ENCODE assay signal across 11 cellular contexts in genomic region chr2:169073972-169074751, GRCh38. TPM values are rescaled to one million over a fixed set of nuclear protein-coding genes. Genes with fewer than 3 reads are reported as not detected.
DNase-seq lines count a peak whose midpoint lies in the region; ATAC-seq, FAIRE-seq and TF ChIP-seq lines count a peak whose summit lies in the region.
"Had no signal": no experiment of that assay in that cellular context is flagged by ENCODE, and none has a peak within 500 bp of the region (broad histone marks: within the 10 kb centered on the region; RNA-seq: fewer than 3 reads in every experiment).

No MANE protein-coding gene starts in this region.

- POLR2A ChIA-PET in activated CD4-positive, alpha-beta memory T cell treated with anti-CD3 and anti-CD28 coated beads for 36 hours (lab: Charles Lee) = interaction anchor here (0.7 kb wide), 1 partner anchor 49 kb away, joined by 3 read pairs; no protein-coding TSS in a partner anchor
- POLR2A ChIA-PET in activated CD4-positive, alpha-beta memory T cell treated with anti-CD3 and anti-CD28 coated beads, Interleukin-2, amount 10 ng/mL, durations not matched to agents 7 days and 5 days (lab: Charles Lee) = no interaction called here
- POLR2A ChIA-PET in GM12878 (lab: Charles Lee) = no interaction called here

- SMC1A ChIA-PET in GM12878 (lab: Charles Lee; ENCODE audit: uncharacterized antibody, unreplicated experiment) = interaction anchor here (0.5 kb wide), 1 partner anchor 406 kb away, joined by 3 read pairs; no protein-coding TSS in a partner anchor

- TF ChIP-seq EP300 in GM12878 (IDR thresholded peaks at IDR 0.05; ENCODE audit: borderline replicate concordance in 1 of 2, control insufficient read depth in 1 of 2, low read depth in 2 of 2, low read length in 2 of 2) = no peak

- no TSS peak for BruUV-seq in GM12878 (replicated peaks; lab: Mats Ljungman, UMichigan)

- peak overlapping the region; percentile 66 for H3K27ac Mint-ChIP-seq in activated CD4-positive, alpha-beta memory T cell treated with anti-CD3 and anti-CD28 coated beads for 36 hours
- no peak overlapping the region for H3K27ac Mint-ChIP-seq in activated CD4-positive, alpha-beta memory T cell treated with anti-CD3 and anti-CD28 coated beads, Interleukin-2, amount 10 ng/mL, durations not matched to agents 7 days and 5 days

- H3K4me1 ChIP-seq in GM12878 (ENCODE audit: control insufficient read depth, insufficient read depth, low read length) = no peaks in the 10 kb centered on the region; the same call in 1 of the 2 replicates
- H3K4me1 ChIP-seq in spleen = peaks cover 0 to 51% (median 3%) of the 10 kb centered on the region in 6 donors

- H3K27me3 ChIP-seq in GM12878 (replicated peaks in 1 of 2; ENCODE audit: control insufficient read depth in 2 of 2, insufficient read depth in 2 of 2, low read length in 1 of 2) = no peaks in the 10 kb centered on the region; a peak in 1 of 4 replicates
- H3K27me3 ChIP-seq in spleen (replicated peaks in 1 of 7) = no peaks in the 10 kb centered on the region
- H3K27me3 ChIP-seq in dorsolateral prefrontal cortex = no peaks in the 10 kb centered on the region

- peak overlapping the region; percentile 34 for H2AFZ ChIP-seq in GM12878 (ENCODE audit: control insufficient read depth, low read depth, low read length)

- H3K36me3 ChIP-seq in GM12878 (ENCODE audit: control insufficient read depth in 2 of 2, insufficient read depth in 2 of 2, low read length in 1 of 2) = no peaks in the 10 kb centered on the region
- no peaks in the 10 kb centered on the region for H3K36me3 ChIP-seq in spleen

- no peak for TF ChIP-seq RAD21 in GM12878 (IDR thresholded peaks at IDR 0.05; ENCODE audit: insufficient read depth, low read depth, low read length)

- WGBS in GM12878 (ENCODE audit: insufficient coverage, insufficient replicate concordance, low lambda C conversion rate, missing lambda C conversion rate) = 9% methylated on average over 9 of the region's 9 CpGs
- WGBS in spleen, 5 donors = 81 to 87% (median 82%) methylated on average over 9 of the region's 9 CpGs

- CTCF ChIA-PET in activated CD4-positive, alpha-beta memory T cell treated with anti-CD3 and anti-CD28 coated beads for 36 hours (lab: Charles Lee) = interaction anchor here (1.7 kb wide), 1 partner anchor 36 kb away, joined by 4 read pairs; no protein-coding TSS in a partner anchor
- CTCF ChIA-PET in activated CD4-positive, alpha-beta memory T cell treated with anti-CD3 and anti-CD28 coated beads, Interleukin-2, amount 10 ng/mL, durations not matched to agents 7 days and 5 days (lab: Charles Lee) = no interaction called here
- CTCF ChIA-PET in GM12878 (lab: Yijun Ruan, JAX) = no interaction called here

- in situ Hi-C loops in GM12878 (cut with MboI) = no loop called here

- no peaks in the 10 kb centered on the region for H3K79me2 ChIP-seq in GM12878 (ENCODE audit: control insufficient read depth, insufficient read depth, low read length)

- no peaks in the 10 kb centered on the region for H3K9me3 ChIP-seq in GM12878 (replicated peaks; ENCODE audit: control insufficient read depth, insufficient read depth, low read length)
- H3K9me3 ChIP-seq in spleen = no peaks in the 10 kb centered on the region
- H3K9me3 ChIP-seq: SK-N-SH had no signal

- no peak for FAIRE-seq in GM12878 (lab: Jason Lieb, UNC)
- no peak for FAIRE-seq in H54 (lab: Jason Lieb, UNC)

- no peak overlapping the region for H3K27ac ChIP-seq in GM12878 (ENCODE audit: control insufficient read depth, insufficient read depth)
- peak overlapping the region in 5 of 8 donors; percentile 34 to 79 (median 77) for H3K27ac ChIP-seq in spleen
- H3K27ac ChIP-seq in dorsolateral prefrontal cortex = peak overlapping the region in 1 of 59 donors; percentile 30

- RAD21 ChIA-PET in GM12878 (lab: Charles Lee; ENCODE audit: unreplicated experiment) = no interaction called here

- H3K36me3 Mint-ChIP-seq in activated CD4-positive, alpha-beta memory T cell treated with anti-CD3 and anti-CD28 coated beads for 36 hours = peaks cover 3% of the 10 kb centered on the region
- no peaks in the 10 kb centered on the region for H3K36me3 Mint-ChIP-seq in activated CD4-positive, alpha-beta memory T cell treated with anti-CD3 and anti-CD28 coated beads, Interleukin-2, amount 10 ng/mL, durations not matched to agents 7 days and 5 days (ENCODE audit: low read depth)

- peak overlapping the region; percentile 35; the same call in 1 of the 2 replicates for H3K4me2 ChIP-seq in GM12878 (ENCODE audit: control insufficient read depth, insufficient read depth)
- H3K4me2 ChIP-seq: SK-N-SH had no signal

- TF ChIP-seq POLR2A in GM12878 (IDR thresholded peaks at IDR 0.05; ENCODE audit: low read depth, low read length) (no peak), spleen (IDR thresholded peaks at IDR 0.05) (no peak), H54 (IDR thresholded peaks at IDR 0.05; ENCODE audit: low read depth, low read length) (no peak)

- no peaks in the 10 kb centered on the region for H4K20me1 ChIP-seq in GM12878 (ENCODE audit: control insufficient read depth, insufficient read depth)

- intact Hi-C loops in activated CD4-positive, alpha-beta memory T cell treated with anti-CD3 and anti-CD28 coated beads for 36 hours (cut with micrococcal nuclease) = loop anchor here (1.0 kb wide), 1 partner anchor 33 kb away; no protein-coding TSS in a partner anchor
- intact Hi-C loops in GM12878 (cut with micrococcal nuclease; ENCODE audit: unreplicated experiment) = no loop called here
- intact Hi-C loops in spleen (cut with DNase I; ENCODE audit: low total_unique reads) = no loop called here
- intact Hi-C loops in dorsolateral prefrontal cortex (cut with DNase I) = no loop called here

- TF ChIP-seq CTCF in GM12878 (IDR thresholded peaks at IDR 0.05 in 2 of 3, conservative IDR thresholded peaks at IDR 0.05 in 1 of 3; ENCODE audit: control insufficient read depth in 2 of 3, extremely low read depth in 1 of 3, insufficient read depth in 1 of 3, low read depth in 3 of 3, low read length in 3 of 3) (no peak), spleen (IDR thresholded peaks at IDR 0.05 in 8 of 11, conservative IDR thresholded peaks at IDR 0.05 in 3 of 11) (no peak), dorsolateral prefrontal cortex (IDR thresholded peaks at IDR 0.05 in 54 of 56, conservative IDR thresholded peaks at IDR 0.05 in 2 of 56; ENCODE audit: low read depth in 1 of 56, partially characterized antibody in 56 of 56) (no peak)

- DNase-seq in activated CD4-positive, alpha-beta memory T cell treated with anti-CD3 and anti-CD28 coated beads for 36 hours = no peak
- no peak for DNase-seq in activated CD4-positive, alpha-beta memory T cell treated with anti-CD3 and anti-CD28 coated beads, Interleukin-2, amount 10 ng/mL, durations not matched to agents 7 days and 5 days
- DNase-seq in GM12878 (ENCODE audit: low read depth, low spot score) (no peak), spleen (no peak), dorsolateral prefrontal cortex (no peak), hepatic stellate cell (ENCODE audit: low spot score) (no peak), H54 (ENCODE audit: insufficient read length, low spot score) (no peak)
- DNase-seq: NCI-H146, SK-N-SH had no signal

- peaks cover 4% of the 10 kb centered on the region for H3K27me3 Mint-ChIP-seq in activated CD4-positive, alpha-beta memory T cell treated with anti-CD3 and anti-CD28 coated beads for 36 hours
- no peaks in the 10 kb centered on the region for H3K27me3 Mint-ChIP-seq in activated CD4-positive, alpha-beta memory T cell treated with anti-CD3 and anti-CD28 coated beads, Interleukin-2, amount 10 ng/mL, durations not matched to agents 7 days and 5 days

- peaks cover 37% of the 10 kb centered on the region for H3K4me1 Mint-ChIP-seq in activated CD4-positive, alpha-beta memory T cell treated with anti-CD3 and anti-CD28 coated beads for 36 hours (ENCODE audit: low read depth)
- H3K4me1 Mint-ChIP-seq in activated CD4-positive, alpha-beta memory T cell treated with anti-CD3 and anti-CD28 coated beads, Interleukin-2, amount 10 ng/mL, durations not matched to agents 7 days and 5 days = peaks cover 16% of the 10 kb centered on the region

- no peak overlapping the region for H3K4me3 ChIP-seq in GM12878
- H3K4me3 ChIP-seq in spleen = no peak overlapping the region
- H3K4me3 ChIP-seq in dorsolateral prefrontal cortex = no peak overlapping the region

- H3K4me3 Mint-ChIP-seq in activated CD4-positive, alpha-beta memory T cell treated with anti-CD3 and anti-CD28 coated beads for 36 hours = no peak overlapping the region
- no peak overlapping the region for H3K4me3 Mint-ChIP-seq in activated CD4-positive, alpha-beta memory T cell treated with anti-CD3 and anti-CD28 coated beads, Interleukin-2, amount 10 ng/mL, durations not matched to agents 7 days and 5 days

- no peaks in the 10 kb centered on the region for H3K9me3 Mint-ChIP-seq in activated CD4-positive, alpha-beta memory T cell treated with anti-CD3 and anti-CD28 coated beads for 36 hours
- no peaks in the 10 kb centered on the region for H3K9me3 Mint-ChIP-seq in activated CD4-positive, alpha-beta memory T cell treated with anti-CD3 and anti-CD28 coated beads, Interleukin-2, amount 10 ng/mL, durations not matched to agents 7 days and 5 days

- ATAC-seq in HG03354 (IDR thresholded peaks at IDR 0.05; ENCODE audit: poor library complexity, severe bottlenecking, unreplicated experiment) (peak; percentile 56), GM12878 (peak; percentile 61)

- H3K9ac ChIP-seq in GM12878 (ENCODE audit: control insufficient read depth, insufficient read depth, low read length) = no peak overlapping the region
- H3K9ac ChIP-seq: SK-N-SH had no signal

RNA-seq across cellular contexts. Expression of gene DHRS9, which starts 4.8 kb away (rescaled TPM):
- 1 to 10 TPM; 4.9 to 5.4 TPM for total RNA-seq in activated CD4-positive, alpha-beta memory T cell treated with anti-CD3 and anti-CD28 coated beads for 36 hours
- total RNA-seq in activated CD4-positive, alpha-beta memory T cell treated with anti-CD3 and anti-CD28 coated beads, Interleukin-2, amount 10 ng/mL, durations not matched to agents 7 days and 5 days = not detected
- not detected in 2 replicates for total RNA-seq in GM12878 (2013; cell fraction: nucleolus; rRNA removed)
- total RNA-seq in GM12878 (2014; rRNA removed) (0.11 and 0.34 TPM in 2 replicates), GM12878 (2014; rRNA removed; fragmentation: Illumina TruSeq; extraction: Trizol) (0.13 TPM in 1 of 2 replicates, not detected in the other), GM12878 (2021) (0.16 TPM in 1 of 2 replicates, not detected in the other), spleen (10 to 100 TPM in 1 of 7 donors, 1 to 10 TPM in 6; 2.8 to 10.9 (median 6.2) TPM), dorsolateral prefrontal cortex (1 to 10 TPM in 94 of 120 experiments, under 1 TPM in 24, not detected in 2; 0.37 to 5.2 (median 1.5) TPM)
- polyA plus RNA-seq in GM12878 (2011; ENCODE audit: low read depth) = 0.67 TPM
- polyA plus RNA-seq in GM12878 (2011; rRNA removed) (not detected in 2 replicates), GM12878 (2014; fragmentation: Illumina TruSeq; extraction: Trizol) (0.09 TPM in 1 of 2 replicates, not detected in the other), GM12878 (2014; fragmentation: Nextera tagmentation; extraction: Ambion mirVana) (under 1 TPM in 1 of 2 experiments, not detected in 1; 0.13 TPM), GM12878 (2014; rRNA removed) (not detected in 2 replicates), GM12878 (2016; fragmentation: Nextera tagmentation; extraction: Ambion mirVana) (under 1 TPM in 1 of 2 experiments, not detected in 1; 0.30 TPM), spleen (1 to 10 TPM; 2.3 to 7.1 (median 3.9) TPM)
- not detected in 2 replicates for polyA plus RNA-seq in GM12878 (2011; cell fraction: cytosol; rRNA removed)
- not detected in 2 replicates for polyA plus RNA-seq in GM12878 (2011; cell fraction: nucleus; rRNA removed)
- polyA plus RNA-seq in GM12878 (2012) = 0.27 and 0.36 TPM in 2 replicates
- polyA minus RNA-seq in GM12878 (2011; rRNA and poly(A)+ RNA removed) = not detected in 2 replicates
- not detected in 2 replicates for polyA minus RNA-seq in GM12878 (2011; cell fraction: cytosol; rRNA and poly(A)+ RNA removed)
- polyA minus RNA-seq in GM12878 (2011; cell fraction: nucleus; rRNA and poly(A)+ RNA removed) = not detected in 2 replicates
- polyA plus RNA-seq: AG04450, SK-N-SH had no signal

RNA-seq across cellular contexts. Expression of gene ABCB11, which starts 43.0 kb away (rescaled TPM):
- total RNA-seq in activated CD4-positive, alpha-beta memory T cell treated with anti-CD3 and anti-CD28 coated beads for 36 hours = not detected
- total RNA-seq in activated CD4-positive, alpha-beta memory T cell treated with anti-CD3 and anti-CD28 coated beads, Interleukin-2, amount 10 ng/mL, durations not matched to agents 7 days and 5 days = not detected
- not detected in 2 replicates for total RNA-seq in GM12878 (2013; cell fraction: nucleolus; rRNA removed)
- total RNA-seq in GM12878 (2014; rRNA removed) = not detected in 2 replicates
- total RNA-seq in GM12878 (2014; rRNA removed; fragmentation: Illumina TruSeq; extraction: Trizol) = not detected in 2 replicates
- not detected in 2 replicates for total RNA-seq in GM12878 (2021)
- not detected for polyA plus RNA-seq in GM12878 (2011; ENCODE audit: low read depth)
- not detected in 2 replicates for polyA plus RNA-seq in GM12878 (2011; rRNA removed)
- polyA plus RNA-seq in GM12878 (2011; cell fraction: cytosol; rRNA removed) = not detected in 2 replicates
- not detected in 2 replicates for polyA plus RNA-seq in GM12878 (2011; cell fraction: nucleus; rRNA removed)
- not detected in 2 replicates for polyA plus RNA-seq in GM12878 (2012)
- not detected in 2 replicates for polyA plus RNA-seq in GM12878 (2014; fragmentation: Illumina TruSeq; extraction: Trizol)
- polyA plus RNA-seq in GM12878 (2014; fragmentation: Nextera tagmentation; extraction: Ambion mirVana) = not detected
- polyA plus RNA-seq in GM12878 (2014; rRNA removed) = not detected in 2 replicates
- polyA plus RNA-seq in GM12878 (2016; fragmentation: Nextera tagmentation; extraction: Ambion mirVana) = not detected
- not detected in 2 replicates for polyA minus RNA-seq in GM12878 (2011; rRNA and poly(A)+ RNA removed)
- polyA minus RNA-seq in GM12878 (2011; cell fraction: cytosol; rRNA and poly(A)+ RNA removed) = not detected in 2 replicates
- not detected in 2 replicates for polyA minus RNA-seq in GM12878 (2011; cell fraction: nucleus; rRNA and poly(A)+ RNA removed)
- under 1 TPM in 4 of 7 donors, not detected in 3; 0.10 to 0.32 (median 0.24) TPM for total RNA-seq in spleen
- polyA plus RNA-seq in spleen = under 1 TPM; 0.03 to 0.12 (median 0.07) TPM
- total RNA-seq in dorsolateral prefrontal cortex = 1 to 10 TPM in 8 of 120 experiments, under 1 TPM in 67, not detected in 45; 0.03 to 2.1 (median 0.16) TPM
- polyA plus RNA-seq: AG04450, SK-N-SH had no signal
